ENCODE assay signal across 19 cellular contexts in the genomic region with DNA sequence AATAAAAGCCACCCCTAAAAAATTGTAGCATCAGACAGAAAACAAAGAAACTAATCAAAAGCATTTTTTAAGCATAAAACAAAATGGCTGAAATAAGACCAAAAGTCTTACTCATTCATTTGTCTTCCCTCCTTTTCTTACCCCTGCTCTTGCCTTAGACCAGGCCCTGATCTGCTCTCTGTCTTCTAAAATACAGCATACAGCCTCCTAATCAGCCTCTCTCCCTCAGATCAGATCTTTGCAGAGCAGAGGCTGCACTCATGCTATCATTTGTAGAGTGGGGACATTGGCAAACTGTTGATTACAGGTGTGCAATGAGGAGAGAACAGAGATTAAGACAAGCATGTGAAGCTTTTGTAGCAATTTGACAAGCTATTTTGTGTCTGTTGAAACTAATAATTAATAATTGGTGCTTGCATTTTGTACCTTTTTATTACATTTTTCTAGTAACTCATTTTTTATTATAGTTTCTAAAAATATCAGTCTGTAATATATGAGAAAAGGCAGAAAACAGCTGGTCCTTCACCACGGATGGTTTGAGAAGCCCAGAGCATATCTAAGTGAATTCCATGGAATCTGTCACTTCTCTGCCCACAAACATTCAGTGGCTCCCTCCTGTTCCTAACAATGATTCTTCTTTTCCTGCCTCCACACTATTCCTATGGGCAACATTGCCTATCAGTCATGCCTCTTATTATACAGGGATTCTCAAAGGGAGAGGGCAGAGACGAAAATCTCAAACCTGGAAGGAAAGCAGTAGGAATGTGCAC.
"Had no signal": no experiment of that assay in that cellular context is flagged by ENCODE, and none has a peak within 500 bp of the region (broad histone marks: within the 10 kb centered on the region; RNA-seq: fewer than 3 reads in every experiment).

No MANE protein-coding gene starts in this region.

- H3K9me3 Mint-ChIP-seq: activated B cell treated with CpG ODN at 0.5 μM for 24 hours; stimulated activated naive CD8-positive, alpha-beta T cell treated with anti-CD3 and anti-CD28 coated beads, Interleukin-15, Interleukin-2, amounts not matched to agents 100 ng/mL and 50 ng/mL, for 24 hours had no signal

- H3K36me3 Mint-ChIP-seq: naive B cell, type B pancreatic cell had no signal

- H3K4me3 ChIP-seq: gastroesophageal sphincter, right atrium auricular region, suprapubic skin had no signal

- FAIRE-seq: small intestine had no signal

- H3K36me3 ChIP-seq: gastroesophageal sphincter, neutrophil, right atrium auricular region, suprapubic skin had no signal

- H3K27ac Mint-ChIP-seq: activated B cell treated with CpG ODN at 0.5 μM for 24 hours; activated CD8-positive, alpha-beta T cell treated with anti-CD3 and anti-CD28 coated beads for 36 hours; activated naive CD8-positive, alpha-beta T cell treated with anti-CD3 and anti-CD28 coated beads, Interleukin-2, amount 10 ng/mL, durations not matched to agents 7 days and 5 days; naive B cell; stimulated activated naive CD8-positive, alpha-beta T cell treated with anti-CD3 and anti-CD28 coated beads, Interleukin-15, Interleukin-2, amounts not matched to agents 100 ng/mL and 50 ng/mL, for 24 hours; type B pancreatic cell had no signal

- H3K27me3 Mint-ChIP-seq: activated CD8-positive, alpha-beta T cell treated with anti-CD3 and anti-CD28 coated beads for 36 hours; activated naive CD8-positive, alpha-beta T cell treated with anti-CD3 and anti-CD28 coated beads, Interleukin-2, amount 10 ng/mL, durations not matched to agents 7 days and 5 days; naive B cell; stimulated activated naive CD8-positive, alpha-beta T cell treated with anti-CD3 and anti-CD28 coated beads, Interleukin-15, Interleukin-2, amounts not matched to agents 100 ng/mL and 50 ng/mL, for 24 hours; type B pancreatic cell had no signal

- DNase-seq: activated B cell treated with CpG ODN at 0.5 μM for 24 hours; activated CD4-positive, alpha-beta T cell treated with anti-CD3 and anti-CD28 coated beads for 48 hours; activated CD8-positive, alpha-beta T cell treated with anti-CD3 and anti-CD28 coated beads for 36 hours; activated gamma-delta T cell; activated naive CD8-positive, alpha-beta T cell treated with anti-CD3 and anti-CD28 coated beads, Interleukin-2, amount 10 ng/mL, durations not matched to agents 7 days and 5 days; activated T-cell treated with anti-CD3 and anti-CD28 coated beads, Interleukin-2, amount 50 U/mL, for 4 hours; cortex of kidney; effector CD4-positive, alpha-beta T cell; islet precursor cell; naive B cell; small intestine; T-helper 2 cell had no signal

- H3K27me3 ChIP-seq: gastroesophageal sphincter, neutrophil, right atrium auricular region, suprapubic skin had no signal

- H3K4me3 Mint-ChIP-seq: activated B cell treated with CpG ODN at 0.5 μM for 24 hours; activated CD8-positive, alpha-beta T cell treated with anti-CD3 and anti-CD28 coated beads for 36 hours; activated naive CD8-positive, alpha-beta T cell treated with anti-CD3 and anti-CD28 coated beads, Interleukin-2, amount 10 ng/mL, durations not matched to agents 7 days and 5 days; activated T-cell treated with anti-CD3 and anti-CD28 coated beads, Interleukin-2, amount 50 U/mL, for 4 hours; naive B cell; stimulated activated naive CD8-positive, alpha-beta T cell treated with anti-CD3 and anti-CD28 coated beads, Interleukin-15, Interleukin-2, amounts not matched to agents 100 ng/mL and 50 ng/mL, for 24 hours; type B pancreatic cell had no signal

- H3K4me1 Mint-ChIP-seq: activated B cell treated with CpG ODN at 0.5 μM for 24 hours had no signal

- H3K4me1 ChIP-seq: gastroesophageal sphincter, right atrium auricular region, suprapubic skin had no signal

- H3K27ac ChIP-seq: gastroesophageal sphincter, neutrophil, right atrium auricular region, suprapubic skin had no signal

- ATAC-seq: activated CD8-positive, alpha-beta T cell treated with anti-CD3 and anti-CD28 coated beads for 36 hours; activated T-cell treated with anti-CD3 and anti-CD28 coated beads, Interleukin-2, amount 50 U/mL, for 4 hours; gastroesophageal sphincter; left lobe of liver had no signal

- H3K9me3 ChIP-seq: gastroesophageal sphincter, neutrophil, right atrium auricular region, suprapubic skin had no signal
